ENCODE assay signal across 15 cellular contexts in the genomic region with DNA sequence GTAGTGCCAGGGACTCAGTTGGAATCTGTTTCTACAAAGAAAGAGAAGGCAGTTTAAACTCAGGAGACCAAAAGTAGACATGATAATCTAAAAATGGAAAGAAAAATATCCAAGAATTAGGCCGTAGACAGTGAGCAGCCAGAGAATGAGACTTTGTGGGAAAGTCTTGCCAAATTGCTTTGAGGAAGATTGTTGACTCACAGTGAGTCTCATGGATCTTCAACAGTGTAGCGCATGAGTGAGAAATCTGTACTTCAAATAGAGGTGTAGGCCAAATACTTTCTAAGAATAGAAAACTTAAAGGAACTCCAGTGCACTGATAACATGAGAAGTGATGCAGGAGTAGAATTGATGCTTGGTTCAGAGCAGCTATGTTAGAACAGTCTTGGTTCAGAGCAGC.
A peak's percentile ranks its signal among the peaks of the same experiment; 100 is the strongest.
DNase-seq lines count a peak whose midpoint lies in the region; ATAC-seq and TF ChIP-seq lines count a peak whose summit lies in the region.
"Had no signal": no experiment of that assay in that cellular context is flagged by ENCODE, and none has a peak within 500 bp of the region (broad histone marks: within the 10 kb centered on the region; RNA-seq: fewer than 3 reads in every experiment).

No MANE protein-coding gene starts in this region.

- H3K36me3 ChIP-seq in esophagus squamous epithelium = no peaks in the 10 kb centered on the region

- no peak for ATAC-seq in GM18907 (IDR thresholded peaks at IDR 0.05; ENCODE audit: unreplicated experiment)

- TF ChIP-seq POLR2A in esophagus squamous epithelium (IDR thresholded peaks at IDR 0.05) = no peak

- H3K27me3 ChIP-seq in esophagus squamous epithelium = no peaks in the 10 kb centered on the region
- H3K27me3 ChIP-seq: hepatocyte had no signal

- intact Hi-C loops in esophagus squamous epithelium (cut with DNase I) = no loop called here

- H3K4me3 ChIP-seq in astrocyte of the spinal cord (ENCODE audit: low read depth, low read length) (no peak overlapping the region), esophagus squamous epithelium (no peak overlapping the region)
- H3K4me3 ChIP-seq: hepatocyte had no signal

- peaks cover 0 to 6% (median 0%) of the 10 kb centered on the region in 3 donors for H3K9me3 ChIP-seq in esophagus squamous epithelium

- DNase-seq in AG08395 (ENCODE audit: low spot score) = peak; percentile 7
- DNase-seq in HS-5 (ENCODE audit: low read depth) = peak; percentile 29
- DNase-seq in astrocyte of the spinal cord (ENCODE audit: low read depth, low spot score) = peak; percentile 66
- DNase-seq in iris pigment epithelial cell (ENCODE audit: low read depth) = peak; percentile 87
- DNase-seq in NOMO-1 (lab: John Stamatoyannopoulos, UW; ENCODE audit: unreplicated experiment in 2 of 2) = no peak
- no peak for DNase-seq in esophagus squamous epithelium (lab: John Stamatoyannopoulos, UW)
- DNase-seq in COLO668 (lab: John Stamatoyannopoulos, UW; ENCODE audit: unreplicated experiment) = no peak
- DNase-seq: activated CD4-positive, alpha-beta memory T cell treated with anti-CD3 and anti-CD28 coated beads for 36 hours; cortex of kidney; NCI-H187 treated with DMSO at 0.1 percent for 48 hours; NCI-H526; OCI-M1; stimulated activated naive CD4-positive, alpha-beta T cell treated with Interleukin-2 at 50 U/mL for 16 hours had no signal

- WGBS in esophagus squamous epithelium, 2 donors = 35 to 42% methylated on average over 2 of the region's 2 CpGs

- H3K27ac ChIP-seq in esophagus squamous epithelium = no peak overlapping the region
- H3K27ac ChIP-seq: hepatocyte had no signal

- no peak for TF ChIP-seq CTCF in astrocyte of the spinal cord (IDR thresholded peaks at IDR 0.05; ENCODE audit: low read depth, low read length)
- TF ChIP-seq CTCF in esophagus squamous epithelium (IDR thresholded peaks at IDR 0.05) = no peak

- H3K4me1 ChIP-seq in esophagus squamous epithelium = no peaks in the 10 kb centered on the region

- in situ Hi-C loops in astrocyte of the spinal cord (cut with HindIII; ENCODE audit: low sequenced_read_pairs) = no loop called here

Comparison
In these comparisons a context has a peak if more than half of its experiments do, and no peak if none do; other contexts are left out.
1. DNase-seq: peak in AG08395 (single experiment), HS-5 (single experiment), astrocyte of the spinal cord (single experiment) and iris pigment epithelial cell (single experiment); none in NOMO-1 (0 of 2), esophagus squamous epithelium (single experiment) and COLO668 (single experiment).